1 cellular context compared by ENCODE assay signal in the genomic region with DNA sequence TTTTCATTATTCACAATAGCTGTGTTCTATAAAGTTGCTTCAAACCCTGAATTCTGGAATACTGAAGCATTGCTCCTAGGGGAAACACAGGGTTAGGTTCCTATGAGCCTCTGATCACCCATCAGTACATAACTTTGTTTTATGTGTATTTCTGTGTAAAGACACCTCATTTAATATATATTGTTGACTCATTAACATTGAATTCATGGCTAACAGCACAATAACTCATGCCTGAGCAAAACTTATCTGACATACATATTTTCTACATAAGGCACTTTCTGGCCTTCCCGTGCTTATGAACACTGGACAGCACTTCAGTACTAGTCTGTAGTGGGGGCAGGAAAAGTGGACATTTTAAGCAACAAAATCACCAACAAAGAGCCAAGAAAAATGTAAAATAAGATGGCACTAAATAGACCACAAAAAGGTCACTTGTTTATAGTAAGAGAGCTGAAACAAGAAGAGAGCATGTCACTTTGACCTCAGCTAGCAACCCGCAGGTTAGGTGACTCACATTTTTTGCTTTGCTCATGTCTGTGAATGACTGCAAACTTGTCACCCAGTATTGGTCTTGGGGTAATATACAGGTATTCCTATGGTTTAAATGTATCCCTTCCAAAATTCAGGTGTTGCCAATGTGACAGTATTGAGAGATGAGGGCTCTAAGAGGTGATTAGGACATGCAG.
TF ChIP-seq lines count a peak whose summit lies in the region.

No MANE protein-coding gene starts in this region.

TF ChIP-seq in HEK293, 187 proteins besides CTCF, POLR2A, EP300 and RAD21:
- peak; percentile 13; the same call in 1 of the 2 replicates for TF ChIP-seq TRIM28 (IDR thresholded peaks at IDR 0.05; ENCODE audit: borderline replicate concordance, low read length)
- no peak for TF ChIP-seq ZNF670 (tag by site-specific recombination; IDR thresholded peaks at IDR 0.05; ENCODE audit: low read depth)
- TF ChIP-seq ZNF174 (tag by site-specific recombination; IDR thresholded peaks at IDR 0.05) = no peak
- peak; percentile 79 for TF ChIP-seq ZNF555 (tag by site-specific recombination; conservative IDR thresholded peaks at IDR 0.05)
- TF ChIP-seq, protein P1, sequence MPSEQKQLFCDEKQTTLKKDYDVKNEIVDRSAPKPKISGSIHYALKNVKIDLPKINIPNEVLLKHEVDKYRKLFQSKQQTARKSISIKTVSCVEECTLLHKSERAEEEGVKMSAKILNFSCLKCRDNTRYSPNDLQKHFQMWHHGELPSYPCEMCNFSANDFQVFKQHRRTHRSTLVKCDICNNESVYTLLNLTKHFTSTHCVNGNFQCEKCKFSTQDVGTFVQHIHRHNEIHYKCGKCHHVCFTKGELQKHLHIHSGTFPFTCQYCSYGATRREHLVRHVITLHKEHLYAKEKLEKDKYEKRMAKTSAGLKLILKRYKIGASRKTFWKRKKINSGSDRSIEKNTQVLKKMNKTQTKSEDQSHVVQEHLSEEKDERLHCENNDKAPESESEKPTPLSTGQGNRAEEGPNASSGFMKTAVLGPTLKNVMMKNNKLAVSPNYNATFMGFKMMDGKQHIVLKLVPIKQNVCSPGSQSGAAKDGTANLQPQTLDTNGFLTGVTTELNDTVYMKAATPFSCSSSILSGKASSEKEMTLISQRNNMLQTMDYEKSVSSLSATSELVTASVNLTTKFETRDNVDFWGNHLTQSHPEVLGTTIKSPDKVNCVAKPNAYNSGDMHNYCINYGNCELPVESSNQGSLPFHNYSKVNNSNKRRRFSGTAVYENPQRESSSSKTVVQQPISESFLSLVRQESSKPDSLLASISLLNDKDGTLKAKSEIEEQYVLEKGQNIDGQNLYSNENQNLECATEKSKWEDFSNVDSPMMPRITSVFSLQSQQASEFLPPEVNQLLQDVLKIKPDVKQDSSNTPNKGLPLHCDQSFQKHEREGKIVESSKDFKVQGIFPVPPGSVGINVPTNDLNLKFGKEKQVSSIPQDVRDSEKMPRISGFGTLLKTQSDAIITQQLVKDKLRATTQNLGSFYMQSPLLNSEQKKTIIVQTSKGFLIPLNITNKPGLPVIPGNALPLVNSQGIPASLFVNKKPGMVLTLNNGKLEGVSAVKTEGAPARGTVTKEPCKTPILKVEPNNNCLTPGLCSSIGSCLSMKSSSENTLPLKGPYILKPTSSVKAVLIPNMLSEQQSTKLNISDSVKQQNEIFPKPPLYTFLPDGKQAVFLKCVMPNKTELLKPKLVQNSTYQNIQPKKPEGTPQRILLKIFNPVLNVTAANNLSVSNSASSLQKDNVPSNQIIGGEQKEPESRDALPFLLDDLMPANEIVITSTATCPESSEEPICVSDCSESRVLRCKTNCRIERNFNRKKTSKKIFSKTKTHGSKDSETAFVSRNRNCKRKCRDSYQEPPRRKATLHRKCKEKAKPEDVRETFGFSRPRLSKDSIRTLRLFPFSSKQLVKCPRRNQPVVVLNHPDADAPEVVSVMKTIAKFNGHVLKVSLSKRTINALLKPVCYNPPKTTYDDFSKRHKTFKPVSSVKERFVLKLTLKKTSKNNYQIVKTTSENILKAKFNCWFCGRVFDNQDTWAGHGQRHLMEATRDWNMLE (tag by site-specific recombination; conservative IDR thresholded peaks at IDR 0.05; ENCODE audit: low read depth) = no peak
- TF ChIP-seq SETDB1 (IDR thresholded peaks at IDR 0.05; ENCODE audit: insufficient read length, low read length) = peak; percentile 57
